Comparison of ENCODE assay signal across 19 cellular contexts in genomic region chr7:123725586-123726171, GRCh38. TPM values are rescaled to one million over a fixed set of nuclear protein-coding genes. Genes with fewer than 3 reads are reported as not detected.
DNase-seq lines count a peak whose midpoint lies in the region; ATAC-seq, FAIRE-seq and TF ChIP-seq lines count a peak whose summit lies in the region.
"Had no signal": no experiment of that assay in that cellular context is flagged by ENCODE, and none has a peak within 500 bp of the region (broad histone marks: within the 10 kb centered on the region; RNA-seq: fewer than 3 reads in every experiment).

No MANE protein-coding gene starts in this region.

- DNase-seq in A549 (ENCODE audit: low read depth in 1 of 2, low spot score in 1 of 2), result no peak
- no peak for DNase-seq in DND-41
- no peak for DNase-seq in OCI-LY7 (ENCODE audit: low spot score)
- DNase-seq in left lobe of liver (ENCODE audit: low spot score), result no peak
- DNase-seq in GF-D8 (lab: John Stamatoyannopoulos, UW), result no peak
- DNase-seq in OCI-M2 (lab: John Stamatoyannopoulos, UW; ENCODE audit: unreplicated experiment), result no peak
- DNase-seq: activated CD4-positive, CD25-positive, alpha-beta regulatory T cell; activated gamma-delta T cell treated with Interleukin-2 at 50 U/mL for 16 hours; cortex of kidney; lower lobe of right lung; naive thymus-derived CD4-positive, alpha-beta T cell; NCI-H2107; NCI-H774; psoas muscle had no signal

- H3K9me2 ChIP-seq in OCI-LY7 (ENCODE audit: insufficient read depth, low read length), result no peaks in the 10 kb centered on the region

- no peak for ATAC-seq in A549
- no peak for ATAC-seq in DND-41 (ENCODE audit: insufficient read depth, low read depth)
- peak; percentile 68 for ATAC-seq in left lobe of liver
- no peak for ATAC-seq in HG03280 (IDR thresholded peaks at IDR 0.05; ENCODE audit: unreplicated experiment)
- ATAC-seq in HG03196 (IDR thresholded peaks at IDR 0.05; ENCODE audit: unreplicated experiment), result no peak
- ATAC-seq: HCT116; lower lobe of right lung; naive thymus-derived CD4-positive, alpha-beta T cell had no signal

- no TSS peak for BruUV-seq in OCI-LY7 (replicated peaks; lab: Mats Ljungman, UMichigan)

- no peak for TF ChIP-seq RAD21 in A549 (conservative IDR thresholded peaks at IDR 0.05 in 1 of 2, IDR thresholded peaks at IDR 0.05 in 1 of 2)

- peak overlapping the region; percentile 46 to 78; a peak in 5 of 6 replicates for H3K27ac ChIP-seq in A549
- H3K27ac ChIP-seq in DND-41 (ENCODE audit: low read length), result peak overlapping the region; percentile 89
- no peak overlapping the region for H3K27ac ChIP-seq in OCI-LY7 (ENCODE audit: low read depth, low read length, poor library complexity, severe bottlenecking)
- H3K27ac ChIP-seq: lower lobe of right lung, psoas muscle, vagina had no signal

- H3K27me3 ChIP-seq in DND-41 (ENCODE audit: insufficient read depth, low read length, poor library complexity), result no peaks in the 10 kb centered on the region
- H3K27me3 ChIP-seq: vagina had no signal

- POLR2A ChIA-PET in A549 (lab: Yijun Ruan, JAX), result no interaction called here
- POLR2A ChIA-PET in OCI-LY7 (lab: Charles Lee), result interaction anchor here (0.7 to 1.8 kb wide), 4 partner anchors 9 to 24 kb away, joined by 3 to 7 read pairs (median 4); partner anchors contain the start of gene WASL

- no peak for TF ChIP-seq EP300 in A549 (IDR thresholded peaks at IDR 0.05)

- intact Hi-C loops in OCI-LY7 (cut with micrococcal nuclease; ENCODE audit: unreplicated experiment), result no loop called here

- TF ChIP-seq CTCF in A549 (IDR thresholded peaks at IDR 0.05) (no peak), DND-41 (IDR thresholded peaks at IDR 0.05; ENCODE audit: borderline replicate concordance, extremely low read depth, low read length, poor library complexity, severe bottlenecking) (no peak), OCI-LY7 (conservative IDR thresholded peaks at IDR 0.05; ENCODE audit: low read length) (no peak)

- no peak for FAIRE-seq in A549 (lab: Jason Lieb, UNC)
- FAIRE-seq: astrocyte had no signal

- peaks cover 2% of the 10 kb centered on the region; the same call in 1 of the 2 replicates for H3K36me3 ChIP-seq in DND-41 (ENCODE audit: insufficient read depth, low read length)
- H3K36me3 ChIP-seq in OCI-LY7 (ENCODE audit: insufficient read depth, low read length), result no peaks in the 10 kb centered on the region; the same call in 1 of the 2 replicates
- H3K36me3 ChIP-seq: lower lobe of right lung, vagina had no signal

- peaks cover 99% of the 10 kb centered on the region for H3K79me2 ChIP-seq in DND-41 (ENCODE audit: insufficient read depth, low read length)
- H3K79me2 ChIP-seq in OCI-LY7 (ENCODE audit: insufficient read depth, low read depth, low read length), result peaks cover 96% of the 10 kb centered on the region

- H2AFZ ChIP-seq in DND-41 (ENCODE audit: low read depth, low read length) (no peak overlapping the region), OCI-LY7 (ENCODE audit: low read length) (no peak overlapping the region)

- no peaks in the 10 kb centered on the region for H3K9me3 ChIP-seq in A549
- no peaks in the 10 kb centered on the region for H3K9me3 ChIP-seq in DND-41 (ENCODE audit: insufficient read depth, low read length, severe bottlenecking)
- no peaks in the 10 kb centered on the region; the same call in 1 of the 2 replicates for H3K9me3 ChIP-seq in OCI-LY7 (ENCODE audit: low read length)
- H3K9me3 ChIP-seq: lower lobe of right lung, psoas muscle, vagina had no signal

- H4K20me1 ChIP-seq in DND-41 (ENCODE audit: insufficient read depth, low read length) (peaks cover 36% of the 10 kb centered on the region; the same call in 1 of the 2 replicates), OCI-LY7 (ENCODE audit: insufficient read depth, low read length) (peaks cover 23% of the 10 kb centered on the region; the same call in 1 of the 2 replicates)

- CTCF ChIA-PET in A549 (lab: Yijun Ruan, JAX), result interaction anchor here (1.3 kb wide), 1 partner anchor 9 kb away, joined by 3 read pairs; no protein-coding TSS in a partner anchor
- CTCF ChIA-PET in OCI-LY7 (lab: Charles Lee; ENCODE audit: unreplicated experiment), result no interaction called here

- peak overlapping the region; percentile 50 for H3K9ac ChIP-seq in DND-41 (ENCODE audit: low read depth, low read length)

- 2% methylated on average over 1 of the region's 1 CpG for WGBS in A549 (ENCODE audit: missing lambda C conversion rate)

- peaks cover 78% of the 10 kb centered on the region for H3K4me1 ChIP-seq in A549
- H3K4me1 ChIP-seq in DND-41 (ENCODE audit: insufficient read depth, low read length), result peaks cover 66% of the 10 kb centered on the region
- H3K4me1 ChIP-seq in OCI-LY7 (ENCODE audit: insufficient read depth, low read length, poor library complexity, severe bottlenecking), result peaks cover 22% of the 10 kb centered on the region

- H3K4me2 ChIP-seq in A549 (peak overlapping the region; percentile 78), DND-41 (ENCODE audit: insufficient read depth, low read length) (peak overlapping the region; percentile 58), OCI-LY7 (ENCODE audit: low read length) (0 out of 2 replicates have a peak overlapping the region, but pooled peaks have one; percentile 5)

- H3K4me3 ChIP-seq in A549 (no peak overlapping the region), DND-41 (ENCODE audit: low read depth in 1 of 2, low read length in 2 of 2) (0 out of 4 replicates have a peak overlapping the region, but pooled peaks of 1 of the 2 experiments have one; percentile 1), OCI-LY7 (ENCODE audit: low read depth, low read length, poor library complexity, severe bottlenecking) (no peak overlapping the region)
- H3K4me3 ChIP-seq: lower lobe of right lung, psoas muscle, vagina had no signal

- no peak for TF ChIP-seq POLR2A in A549 (IDR thresholded peaks at IDR 0.05; ENCODE audit: low read length)

TF ChIP-seq in A549, 52 proteins besides CTCF, POLR2A, EP300 and RAD21:
- TF ChIP-seq HMGXB4 (CRISPR knock-in tag; IDR thresholded peaks at IDR 0.05; ENCODE audit: borderline replicate concordance), result no peak
- no peak for TF ChIP-seq CBX2 (IDR thresholded peaks at IDR 0.05; ENCODE audit: borderline replicate concordance, low read depth)
- TF ChIP-seq HEYL (CRISPR knock-in tag; IDR thresholded peaks at IDR 0.05), result no peak
- no peak for TF ChIP-seq PHF8 (IDR thresholded peaks at IDR 0.05; ENCODE audit: borderline replicate concordance, low read depth)
- no peak for TF ChIP-seq NPAS2 (CRISPR knock-in tag; IDR thresholded peaks at IDR 0.05; ENCODE audit: borderline replicate concordance)
- no peak for TF ChIP-seq REST (IDR thresholded peaks at IDR 0.05)
- TF ChIP-seq GATA3 (IDR thresholded peaks at IDR 0.05; ENCODE audit: borderline replicate concordance), result no peak
- TF ChIP-seq HOXB13 (CRISPR knock-in tag; IDR thresholded peaks at IDR 0.05; ENCODE audit: low read depth), result no peak
- TF ChIP-seq NFE2L2 (conservative IDR thresholded peaks at IDR 0.05; ENCODE audit: low read length), result no peak
- no peak for TF ChIP-seq FOXS1 (CRISPR knock-in tag; IDR thresholded peaks at IDR 0.05)

RNA-seq across cellular contexts. Expression of gene WASL, which starts 23.1 kb away (rescaled TPM):
- polyA plus RNA-seq in A549 (2011; rRNA removed), result 18.5 and 21.2 TPM in 2 replicates
- polyA plus RNA-seq in A549 (2012; cell fraction: cytosol; rRNA removed), result 7.1 and 9.5 TPM in 2 replicates
- polyA plus RNA-seq in A549 (2012; cell fraction: nucleus; rRNA removed), result 5.2 and 5.6 TPM in 2 replicates
- 18.6 to 21.0 TPM (median 20.2 TPM) in 3 replicates for polyA plus RNA-seq in A549 (2017; fragmentation: RNase III; extraction: RNeasy Plus Mini Kit Qiagen cat#74134 plus additional on column Dnase treatment)
- 6.2 and 7.5 TPM in 2 replicates for polyA minus RNA-seq in A549 (2011; rRNA and poly(A)+ RNA removed)
- total RNA-seq in OCI-LY7 (2014; rRNA removed; shearing (Covaris generic)), result 3.4 and 4.4 TPM in 2 replicates
- 6.3 and 7.2 TPM in 2 replicates for total RNA-seq in OCI-LY7 (2022)
- total RNA-seq in left lobe of liver, result 19.6 TPM

Comparison
In these comparisons a context has a peak if more than half of its experiments do, and no peak if none do; other contexts are left out.
1. H3K4me2 ChIP-seq: peak in every context shown above with its lines; median percentile 78 in A549; 58 in DND-41; 5 in OCI-LY7.